In the genomic region with DNA sequence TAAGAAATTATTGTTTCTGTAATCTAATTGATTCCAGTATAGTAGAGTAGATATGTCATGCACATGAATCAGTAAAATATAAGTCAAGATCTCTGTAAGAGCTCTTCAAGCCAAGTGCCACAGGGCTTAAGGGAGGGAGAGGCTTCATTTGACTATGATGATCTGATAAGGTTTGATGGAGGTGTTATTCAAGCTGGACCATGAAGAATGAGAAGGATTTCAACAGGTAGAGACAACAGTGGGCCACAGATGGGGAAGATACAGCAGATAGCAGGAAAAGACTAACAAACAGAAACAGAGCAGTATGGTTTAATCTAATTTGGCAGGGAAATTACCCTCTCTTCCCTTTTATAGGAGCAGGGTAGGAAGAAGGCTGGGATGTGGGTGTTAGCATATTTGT, we compare ENCODE assay signal across 1 cellular context.
TF ChIP-seq lines count a peak whose summit lies in the region.

No MANE protein-coding gene starts in this region.

TF ChIP-seq in SK-N-SH treated with all-trans-retinoic acid at 6 μM for 48 hours, 23 proteins besides CTCF, POLR2A, EP300 and RAD21 (continued from another document):
- TF ChIP-seq, protein P1, sequence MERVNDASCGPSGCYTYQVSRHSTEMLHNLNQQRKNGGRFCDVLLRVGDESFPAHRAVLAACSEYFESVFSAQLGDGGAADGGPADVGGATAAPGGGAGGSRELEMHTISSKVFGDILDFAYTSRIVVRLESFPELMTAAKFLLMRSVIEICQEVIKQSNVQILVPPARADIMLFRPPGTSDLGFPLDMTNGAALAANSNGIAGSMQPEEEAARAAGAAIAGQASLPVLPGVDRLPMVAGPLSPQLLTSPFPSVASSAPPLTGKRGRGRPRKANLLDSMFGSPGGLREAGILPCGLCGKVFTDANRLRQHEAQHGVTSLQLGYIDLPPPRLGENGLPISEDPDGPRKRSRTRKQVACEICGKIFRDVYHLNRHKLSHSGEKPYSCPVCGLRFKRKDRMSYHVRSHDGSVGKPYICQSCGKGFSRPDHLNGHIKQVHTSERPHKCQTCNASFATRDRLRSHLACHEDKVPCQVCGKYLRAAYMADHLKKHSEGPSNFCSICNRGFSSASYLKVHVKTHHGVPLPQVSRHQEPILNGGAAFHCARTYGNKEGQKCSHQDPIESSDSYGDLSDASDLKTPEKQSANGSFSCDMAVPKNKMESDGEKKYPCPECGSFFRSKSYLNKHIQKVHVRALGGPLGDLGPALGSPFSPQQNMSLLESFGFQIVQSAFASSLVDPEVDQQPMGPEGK (CRISPR knock-in tag; IDR thresholded peaks at IDR 0.05; ENCODE audit: borderline replicate concordance): no peak
- TF ChIP-seq ZNF8 (CRISPR knock-in tag; IDR thresholded peaks at IDR 0.05) (no peak), ARNTL (CRISPR knock-in tag; IDR thresholded peaks at IDR 0.05; ENCODE audit: borderline replicate concordance, low read depth) (no peak), CSRNP3 (CRISPR knock-in tag; IDR thresholded peaks at IDR 0.05) (no peak)
